Comparison of ENCODE assay signal across 8 cellular contexts in genomic region chr1:109620890-109621289, GRCh38. TPM values are rescaled to one million over a fixed set of nuclear protein-coding genes. Genes with fewer than 3 reads are reported as not detected.
DNase-seq lines count a peak whose midpoint lies in the region; ATAC-seq and TF ChIP-seq lines count a peak whose summit lies in the region.

No MANE protein-coding gene starts in this region.

- TF ChIP-seq CTCF in kidney epithelial cell (IDR thresholded peaks at IDR 0.05; ENCODE audit: insufficient read depth, low read length, poor library complexity, severe bottlenecking) = no peak

- no peaks in the 10 kb centered on the region for H3K36me3 ChIP-seq in kidney epithelial cell (ENCODE audit: control insufficient read depth, insufficient read depth, low read length)

- TF ChIP-seq POLR2A in GM19193 (IDR thresholded peaks at IDR 0.05; ENCODE audit: extremely low read depth, insufficient read depth, insufficient read length) = peak; percentile 46

- H3K27me3 ChIP-seq in kidney epithelial cell (ENCODE audit: control insufficient read depth, insufficient read depth, low read length) = no peaks in the 10 kb centered on the region

- peak; percentile 96 for DNase-seq in AG20443 (ENCODE audit: low spot score)
- peak; percentile 84 to 95 for DNase-seq in NCI-H446 (lab: John Stamatoyannopoulos, UW)
- DNase-seq in activated CD4-positive, CD25-positive, alpha-beta regulatory T cell treated with anti-CD3 and anti-CD28 coated beads, Interleukin-2, amount 50 U/mL, for 72 hours = peak; percentile 93
- peak; percentile 91 for DNase-seq in cerebellar cortex (ENCODE audit: low spot score)
- DNase-seq in kidney epithelial cell (ENCODE audit: low read depth) = peak; percentile 78
- peak; percentile 87 to 96 for DNase-seq in stimulated activated CD4-positive, alpha-beta T cell treated with anti-CD3 and anti-CD28 coated beads, Interleukin-15, amount 100 ng/mL, for 1 hour (ENCODE audit: low read depth in 1 of 2, low spot score in 1 of 2)

- ATAC-seq in HG03378 (IDR thresholded peaks at IDR 0.05; ENCODE audit: unreplicated experiment) = peak; percentile 68

- H3K4me3 ChIP-seq in kidney epithelial cell (ENCODE audit: low read depth, low read length) = peak overlapping the region; percentile 96

RNA-seq across cellular contexts. Expression of gene AMPD2, which starts 1.3 kb away (rescaled TPM):
- total RNA-seq in kidney epithelial cell = 51.2 and 65.7 TPM in 2 replicates

RNA-seq across cellular contexts. Expression of gene GNAT2, which starts 1.5 kb away (rescaled TPM):
- total RNA-seq in kidney epithelial cell = not detected in 2 replicates

RNA-seq across cellular contexts. Expression of gene GSTM4, which starts 35.0 kb away (rescaled TPM):
- total RNA-seq in kidney epithelial cell = 12.7 and 16.2 TPM in 2 replicates

RNA-seq across cellular contexts. Expression of gene GSTM2, which starts 47.0 kb away (rescaled TPM):
- 3.8 and 5.0 TPM in 2 replicates for total RNA-seq in kidney epithelial cell

Comparison
In these comparisons a context has a peak if more than half of its experiments do, and no peak if none do; other contexts are left out.
1. Peak in every context shown above with its lines: DNase-seq, ATAC-seq and H3K4me3 ChIP-seq.